ENCODE assay signal across 1 cellular context in genomic region chr13:49608932-49609331, GRCh38.
TF ChIP-seq lines count a peak whose summit lies in the region.

No MANE protein-coding gene starts in this region.

TF ChIP-seq in GM12878, 131 proteins besides CTCF, POLR2A, EP300 and RAD21:
- TF ChIP-seq SPI1 (IDR thresholded peaks at IDR 0.05; ENCODE audit: borderline replicate concordance, insufficient read depth, low read depth, low read length) = peak; percentile 59
- no peak for TF ChIP-seq USF2 (IDR thresholded peaks at IDR 0.05; ENCODE audit: borderline replicate concordance, low read depth, low read length)
